ENCODE assay signal across 15 cellular contexts in genomic region chr12:78759387-78759786, GRCh38.
DNase-seq lines count a peak whose midpoint lies in the region; ATAC-seq and TF ChIP-seq lines count a peak whose summit lies in the region.
"Had no signal": no experiment of that assay in that cellular context is flagged by ENCODE, and none has a peak within 500 bp of the region (broad histone marks: within the 10 kb centered on the region; RNA-seq: fewer than 3 reads in every experiment).

No MANE protein-coding gene starts in this region.

- H4K20me1 ChIP-seq in smooth muscle cell (ENCODE audit: low read depth): no peaks in the 10 kb centered on the region

- no peak overlapping the region for H3K4me3 ChIP-seq in smooth muscle cell

- no peaks in the 10 kb centered on the region for H3K79me2 ChIP-seq in smooth muscle cell (ENCODE audit: low read depth)

- no peaks in the 10 kb centered on the region for H3K27me3 ChIP-seq in smooth muscle cell (ENCODE audit: low read depth)

- no peaks in the 10 kb centered on the region for H3K9me3 ChIP-seq in smooth muscle cell (replicated peaks; ENCODE audit: low read depth)

- TF ChIP-seq CTCF in smooth muscle cell (IDR thresholded peaks at IDR 0.05; ENCODE audit: borderline replicate concordance, insufficient read depth, poor library complexity, severe bottlenecking): no peak

- H2AFZ ChIP-seq in smooth muscle cell (ENCODE audit: low read depth): peak overlapping the region; percentile 52

- H3F3A ChIP-seq in smooth muscle cell (ENCODE audit: low read depth): no peaks in the 10 kb centered on the region

- WGBS in smooth muscle cell (ENCODE audit: low lambda C conversion rate): 56% methylated on average over 4 of the region's 4 CpGs

- no peak for ATAC-seq in left lobe of liver
- ATAC-seq: esophagus mucosa, left colon had no signal

- DNase-seq in NCI-H2171 treated with DMSO at 0.1 percent for 48 hours (lab: John Stamatoyannopoulos, UW) (peak; percentile 30), NCI-H2171 (lab: John Stamatoyannopoulos, UW) (no peak), RKO (ENCODE audit: low spot score) (peak; percentile 38), fibroblast of peridontal ligament (ENCODE audit: extremely low read depth) (peak; percentile 47), smooth muscle cell (lab: John Stamatoyannopoulos, UW; ENCODE audit: unreplicated experiment) (no peak), left lobe of liver (ENCODE audit: low spot score) (no peak), GM19238 (ENCODE audit: insufficient read length, low spot score) (no peak)
- no peak for DNase-seq in stimulated activated CD4-positive, alpha-beta T cell treated with anti-CD3 and anti-CD28 coated beads, Interleukin-2, amount 100 ng/mL, for 24 hours
- DNase-seq: NCI-H2029; occipital lobe; stimulated activated CD4-positive, alpha-beta T cell treated with anti-CD3 and anti-CD28 coated beads, Interleukin-4, amount 100 ng/mL, for 1 hour had no signal

- no peak overlapping the region for H3K9ac ChIP-seq in smooth muscle cell (ENCODE audit: low read depth)

- no peaks in the 10 kb centered on the region for H3K4me1 ChIP-seq in smooth muscle cell (ENCODE audit: low read depth)

- H3K36me3 ChIP-seq in smooth muscle cell (ENCODE audit: low read depth): no peaks in the 10 kb centered on the region

- H3K27ac ChIP-seq in smooth muscle cell (ENCODE audit: low read depth): no peak overlapping the region
- H3K27ac ChIP-seq: RWPE1, VCaP had no signal

- H3K4me2 ChIP-seq in smooth muscle cell: no peak overlapping the region

Comparison
In these comparisons a context has a peak if more than half of its experiments do, and no peak if none do; other contexts are left out.
1. DNase-seq: peak in NCI-H2171 treated with DMSO at 0.1 percent for 48 hours (single experiment), RKO (single experiment) and fibroblast of peridontal ligament (single experiment); none in NCI-H2171 (single experiment), smooth muscle cell (single experiment), stimulated activated CD4-positive, alpha-beta T cell treated with anti-CD3 and anti-CD28 coated beads, Interleukin-2, amount 100 ng/mL, for 24 hours (0 of 2), left lobe of liver (single experiment) and GM19238 (single experiment).